10 cellular contexts compared by ENCODE assay signal in the genomic region with DNA sequence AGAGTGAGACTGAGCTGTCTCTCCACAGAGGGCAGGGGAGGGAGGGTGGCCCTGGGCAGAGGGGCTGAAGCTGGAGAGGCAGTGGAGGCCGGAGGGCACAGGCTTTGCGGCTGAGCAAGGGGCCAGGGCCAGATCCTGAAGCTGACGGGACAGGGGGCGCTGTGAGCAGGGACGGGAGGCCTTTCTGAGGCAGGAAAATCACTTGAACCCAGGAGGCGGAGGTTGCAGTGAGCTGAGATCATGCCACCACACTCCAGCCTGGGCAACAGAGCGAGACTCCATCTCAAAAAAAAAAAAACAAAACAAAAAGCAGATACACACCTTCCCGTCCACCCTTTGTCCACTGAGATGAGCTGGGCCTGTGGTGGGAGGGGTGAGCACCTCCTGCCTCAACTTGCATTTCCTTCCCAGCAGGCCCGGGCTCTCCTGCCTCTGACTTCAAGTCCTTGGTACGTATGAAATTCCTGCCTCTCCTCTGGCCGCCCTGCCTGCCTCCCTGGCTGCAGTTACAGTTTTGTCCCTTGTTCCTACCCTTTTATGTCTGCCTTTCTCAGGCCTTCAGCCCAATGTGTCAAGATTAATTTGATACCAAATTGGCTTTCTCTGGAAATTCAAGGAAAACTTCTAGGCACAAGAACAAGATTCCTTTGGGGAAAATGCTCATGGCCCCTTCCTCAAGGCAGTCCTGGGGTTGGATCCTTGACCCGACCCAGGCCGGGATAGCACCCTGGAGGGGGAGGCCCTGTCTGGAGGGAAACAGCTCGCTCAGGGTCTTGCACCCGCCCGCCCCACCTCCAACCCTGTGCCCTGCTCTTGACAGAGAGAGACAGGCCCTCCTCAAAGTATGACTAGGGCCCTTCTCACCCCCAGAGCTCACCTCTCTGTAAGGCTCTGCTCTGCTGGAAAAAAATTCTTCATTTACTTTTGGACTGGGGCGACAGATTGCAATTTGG. TPM values are rescaled to one million over a fixed set of nuclear protein-coding genes. Genes with fewer than 3 reads are reported as not detected.
DNase-seq lines count a peak whose midpoint lies in the region; ATAC-seq, FAIRE-seq and TF ChIP-seq lines count a peak whose summit lies in the region.
"Had no signal": no experiment of that assay in that cellular context is flagged by ENCODE, and none has a peak within 500 bp of the region (broad histone marks: within the 10 kb centered on the region; RNA-seq: fewer than 3 reads in every experiment).

No MANE protein-coding gene starts in this region.

- TF ChIP-seq RAD21 in HCT116 (IDR thresholded peaks at IDR 0.05; ENCODE audit: low read depth) (peak; percentile 12; the same call in 1 of the 2 replicates), K562 (CRISPR knock-in tag; conservative IDR thresholded peaks at IDR 0.05 in 1 of 2, IDR thresholded peaks at IDR 0.05 in 1 of 2) (peak in 1 of 2 experiments; percentile 31; a peak in 1 of 4 replicates)

- H3K9me3 Mint-ChIP-seq in activated T-cell treated with anti-CD3 and anti-CD28 coated beads, Interleukin-2, amount 50 U/mL, for 4 hours = no peaks in the 10 kb centered on the region
- H3K9me3 Mint-ChIP-seq: activated B cell treated with CpG ODN at 0.5 μM for 24 hours had no signal

- peak; percentile 58 for ATAC-seq in HCT116
- ATAC-seq in K562 = peak; percentile 75
- no peak for ATAC-seq in activated T-cell treated with anti-CD3 and anti-CD28 coated beads, Interleukin-2, amount 50 U/mL, for 4 hours

- H3K4me3 ChIP-seq in HCT116 (replicated peaks in 1 of 2; ENCODE audit: low read depth in 1 of 2, low read length in 2 of 2) (no peak overlapping the region), K562 (no peak overlapping the region), suprapubic skin (no peak overlapping the region)

- H3K4me3 Mint-ChIP-seq in activated T-cell treated with anti-CD3 and anti-CD28 coated beads, Interleukin-2, amount 50 U/mL, for 4 hours = no peak overlapping the region
- H3K4me3 Mint-ChIP-seq: activated B cell treated with CpG ODN at 0.5 μM for 24 hours had no signal

- WGBS in K562 (ENCODE audit: insufficient coverage, low coverage, missing lambda C conversion rate) = 76% methylated on average over 15 of the region's 17 CpGs
- WGBS in suprapubic skin = 60% methylated on average over 17 of the region's 17 CpGs

- H3K27me3 ChIP-seq in HCT116 (ENCODE audit: insufficient read depth, low read length) (no peaks in the 10 kb centered on the region), K562 (ENCODE audit: control insufficient read depth in 2 of 2, insufficient read depth in 2 of 2, low read length in 2 of 2) (no peaks in the 10 kb centered on the region), suprapubic skin (no peaks in the 10 kb centered on the region)

- RAD21 ChIA-PET in HCT116 (lab: Charles Lee; ENCODE audit: low non-redundant PET in 1 of 2, low total read pairs in 2 of 2, uncharacterized antibody in 2 of 2, unreplicated experiment in 2 of 2) = no interaction called here

- H3K9ac ChIP-seq in HCT116 (ENCODE audit: low read length) (no peak overlapping the region), K562 (ENCODE audit: insufficient read depth in 1 of 2, low read depth in 2 of 2, low read length in 2 of 2) (peak overlapping the region in 1 of 2 experiments; percentile 79; a peak in 2 of 4 replicates)

- no peaks in the 10 kb centered on the region for H3K9me3 ChIP-seq in HCT116 (ENCODE audit: control insufficient read depth in 1 of 2, insufficient read depth in 1 of 2, low read depth in 1 of 2, low read length in 2 of 2)
- no peaks in the 10 kb centered on the region for H3K9me3 ChIP-seq in K562 (replicated peaks; ENCODE audit: control insufficient read depth, insufficient read depth, low read depth, low read length)
- H3K9me3 ChIP-seq in suprapubic skin = no peaks in the 10 kb centered on the region

- no TSS peak for BruUV-seq in HCT116 (replicated peaks; lab: Mats Ljungman, UMichigan)
- no TSS peak for BruUV-seq in K562 (replicated peaks; lab: Mats Ljungman, UMichigan)

- no peaks in the 10 kb centered on the region for H4K20me1 ChIP-seq in HCT116 (ENCODE audit: insufficient read depth)
- no peaks in the 10 kb centered on the region for H4K20me1 ChIP-seq in K562 (replicated peaks; ENCODE audit: control insufficient read depth, insufficient read depth, low read length)

- no peak for FAIRE-seq in K562 (lab: Jason Lieb, UNC)
- FAIRE-seq: GM18507 had no signal

- DNase-seq in HCT116 (ENCODE audit: low read depth, low spot score) = no peak
- peak in 1 of 4 experiments; percentile 48 for DNase-seq in K562 (ENCODE audit: extremely low read depth in 1 of 4, low spot score in 3 of 4)
- DNase-seq in iPS-NIHi7 (ENCODE audit: extremely low spot score) = peak; percentile 65
- DNase-seq in suprapubic skin (ENCODE audit: low spot score in 2 of 2) = no peak
- DNase-seq in NCI-H446 treated with DMSO at 0.1 percent for 48 hours (lab: John Stamatoyannopoulos, UW) = no peak
- no peak for DNase-seq in activated T-cell treated with anti-CD3 and anti-CD28 coated beads, Interleukin-2, amount 50 U/mL, for 4 hours
- DNase-seq in NOMO-1 treated with DMSO at 0.1 percent for 48 hours (lab: John Stamatoyannopoulos, UW; ENCODE audit: unreplicated experiment) = no peak
- DNase-seq: activated B cell treated with CpG ODN at 0.5 μM for 24 hours, NCI-H1694 had no signal

- H3K4me1 ChIP-seq in HCT116 (ENCODE audit: control insufficient read depth in 1 of 2, insufficient read depth in 2 of 2, low read length in 2 of 2) (peaks cover 6 to 36% of the 10 kb centered on the region in 2 experiments; a peak in 3 of 4 replicates), K562 (replicated peaks in 1 of 2; ENCODE audit: control insufficient read depth in 2 of 2, insufficient read depth in 2 of 2, low read length in 2 of 2) (peaks cover 4 to 20% of the 10 kb centered on the region in 2 experiments; a peak in 4 of 5 replicates), suprapubic skin (peaks cover 23% of the 10 kb centered on the region)

- H3K36me3 Mint-ChIP-seq in activated T-cell treated with anti-CD3 and anti-CD28 coated beads, Interleukin-2, amount 50 U/mL, for 4 hours (ENCODE audit: insufficient read depth) = no peaks in the 10 kb centered on the region

- TF ChIP-seq EP300 in K562 (IDR thresholded peaks at IDR 0.05; ENCODE audit: low read length) (no peak), suprapubic skin (IDR thresholded peaks at IDR 0.05) (no peak)

- H3K9me2 ChIP-seq in HCT116 (ENCODE audit: insufficient read depth) = no peaks in the 10 kb centered on the region

- H2AFZ ChIP-seq in HCT116 (ENCODE audit: low read depth, low read length, poor library complexity, severe bottlenecking) (no peak overlapping the region), K562 (ENCODE audit: low read depth, low read length) (peak overlapping the region; percentile 82)

- peaks cover 5% of the 10 kb centered on the region for H3K27me3 Mint-ChIP-seq in activated T-cell treated with anti-CD3 and anti-CD28 coated beads, Interleukin-2, amount 50 U/mL, for 4 hours (ENCODE audit: low read depth)
- H3K27me3 Mint-ChIP-seq: activated B cell treated with CpG ODN at 0.5 μM for 24 hours had no signal

- H3K27ac ChIP-seq in HCT116 (ENCODE audit: low read depth, low read length) = no peak overlapping the region
- no peak overlapping the region; the same call in 2 of the 3 replicates for H3K27ac ChIP-seq in K562 (ENCODE audit: extremely low read depth, low read depth, low read length)
- peak overlapping the region; percentile 59 for H3K27ac ChIP-seq in suprapubic skin

- TF ChIP-seq POLR2A in HCT116 (IDR thresholded peaks at IDR 0.05; ENCODE audit: borderline replicate concordance, extremely low read depth, insufficient read depth, insufficient read length) = no peak
- no peak for TF ChIP-seq POLR2A in K562 (conservative IDR thresholded peaks at IDR 0.05)
- no peak for TF ChIP-seq POLR2A in suprapubic skin (IDR thresholded peaks at IDR 0.05)

- no peaks in the 10 kb centered on the region for H3K79me2 ChIP-seq in HCT116 (ENCODE audit: insufficient read depth, low read length)
- no peaks in the 10 kb centered on the region for H3K79me2 ChIP-seq in K562 (ENCODE audit: control insufficient read depth, insufficient read depth, low read length)

- H3K4me1 Mint-ChIP-seq in activated T-cell treated with anti-CD3 and anti-CD28 coated beads, Interleukin-2, amount 50 U/mL, for 4 hours (ENCODE audit: low read depth) = no peaks in the 10 kb centered on the region
- H3K4me1 Mint-ChIP-seq: activated B cell treated with CpG ODN at 0.5 μM for 24 hours had no signal

- in situ Hi-C loops in K562 (cut with MboI) = no loop called here

- no peaks in the 10 kb centered on the region for H3K36me3 ChIP-seq in HCT116 (ENCODE audit: control insufficient read depth in 1 of 2, insufficient read depth in 2 of 2, low read length in 2 of 2)
- no peaks in the 10 kb centered on the region for H3K36me3 ChIP-seq in K562 (ENCODE audit: control insufficient read depth, insufficient read depth, low read length)
- H3K36me3 ChIP-seq in suprapubic skin = no peaks in the 10 kb centered on the region

- CTCF ChIA-PET in HCT116 (lab: Charles Lee) = interaction anchor here (0.6 to 1.3 kb wide), 7 partner anchors 11 to 458 kb away, joined by 3 to 4 read pairs (median 3); no protein-coding TSS in a partner anchor
- CTCF ChIA-PET in K562 (lab: Yijun Ruan, JAX; ENCODE audit: low intra/inter-chr PET ratio) = no interaction called here

- POLR2A ChIA-PET in HCT116 (lab: Charles Lee) (no interaction called here), K562 (lab: Yijun Ruan, JAX) (interaction anchor here (0.6 to 6.3 kb wide), 4 partner anchors 9 to 78 kb away, joined by 3 to 53 read pairs (median 6); partner anchors contain the start of genes ADAMTSL4 and FALEC)

- intact Hi-C loops in HCT116 (cut with micrococcal nuclease) = no loop called here
- intact Hi-C loops in K562 (cut with micrococcal nuclease) = no loop called here

- peak overlapping the region; percentile 37 for H3K4me2 ChIP-seq in HCT116 (ENCODE audit: low read length)
- no peak overlapping the region for H3K4me2 ChIP-seq in K562 (ENCODE audit: insufficient read depth, low read length)

- peak in 2 of 3 experiments; percentile 28 to 33; a peak in 2 of 6 replicates for TF ChIP-seq CTCF in HCT116 (IDR thresholded peaks at IDR 0.05 in 2 of 3, conservative IDR thresholded peaks at IDR 0.05 in 1 of 3; ENCODE audit: borderline replicate concordance in 1 of 3, insufficient read depth in 1 of 3, low read depth in 2 of 3, low read length in 2 of 3)
- peak; percentile 24 to 42 (median 38); a peak in 4 of 6 replicates for TF ChIP-seq CTCF in K562 (IDR thresholded peaks at IDR 0.05 in 2 of 3, conservative IDR thresholded peaks at IDR 0.05 in 1 of 3; ENCODE audit: insufficient read depth in 2 of 3, low read depth in 1 of 3, low read length in 3 of 3)
- no peak for TF ChIP-seq CTCF in suprapubic skin (IDR thresholded peaks at IDR 0.05)

- H3K9me1 ChIP-seq in K562 (ENCODE audit: control insufficient read depth, insufficient read depth, low read length) = no peaks in the 10 kb centered on the region

RNA-seq across cellular contexts. Expression of gene ADAMTSL4, which starts 11.2 kb away (rescaled TPM):
- total RNA-seq in HCT116 (2021; ENCODE audit: unreplicated experiment) = 4.3 TPM
- polyA plus RNA-seq in HCT116 (2012) = 2.5 and 4.3 TPM in 2 replicates
- total RNA-seq in K562 (2011; cell fraction: chromatin; rRNA removed; ENCODE audit: low replicate concordance) = 795 and 1,508 TPM in 2 replicates
- total RNA-seq in K562 (2011; cell fraction: nucleolus; rRNA removed) = 712 and 761 TPM in 2 replicates
- 735 and 822 TPM in 2 replicates for total RNA-seq in K562 (2011; cell fraction: nucleoplasm; rRNA removed)
- 35.6 and 43.6 TPM in 2 replicates for total RNA-seq in K562 (2014; rRNA removed)
- total RNA-seq in K562 (2014; rRNA removed; fragmentation: Illumina TruSeq; extraction: Trizol) = 18.8 and 20.3 TPM in 2 replicates
- total RNA-seq in K562 (2015; rRNA removed; fragmentation: Illumina TruSeq; extraction: Trizol) = 22.8 and 25.5 TPM in 2 replicates
- total RNA-seq in K562 (2021) = 163 and 212 TPM in 2 replicates
- 53.8 and 132 TPM in 2 replicates for polyA plus RNA-seq in K562 (2011; rRNA removed)
- polyA plus RNA-seq in K562 (2011; cell fraction: cytosol; rRNA removed) = 68.7 and 73.2 TPM in 2 replicates
- polyA plus RNA-seq in K562 (2011; cell fraction: nucleus; rRNA removed) = 800 and 1,003 TPM in 2 replicates
- 127 and 192 TPM in 2 replicates for polyA plus RNA-seq in K562 (2012)
- polyA plus RNA-seq in K562 (2014; fragmentation: Illumina TruSeq; extraction: Trizol) = 116 and 156 TPM in 2 replicates
- polyA plus RNA-seq in K562 (2014; fragmentation: Nextera tagmentation; extraction: Ambion mirVana) = 10 to 100 TPM; 12.7 to 14.8 TPM
- polyA plus RNA-seq in K562 (2014; rRNA removed) = 104 and 137 TPM in 2 replicates
- polyA minus RNA-seq in K562 (2011; rRNA and poly(A)+ RNA removed) = 23.6 and 31.1 TPM in 2 replicates
- polyA minus RNA-seq in K562 (2011; cell fraction: cytosol; rRNA and poly(A)+ RNA removed) = 45.7 and 70.1 TPM in 2 replicates
- polyA minus RNA-seq in K562 (2011; cell fraction: nucleus; rRNA and poly(A)+ RNA removed) = 99.2 and 125 TPM in 2 replicates
- total RNA-seq in suprapubic skin = 10 to 100 TPM in 3 of 4 donors, 1 to 10 TPM in 1; 7.2 to 22.7 (median 18.0) TPM
- under 1 TPM; 0.19 to 0.34 (median 0.33) TPM for total RNA-seq in activated T-cell treated with anti-CD3 and anti-CD28 coated beads, Interleukin-2, amount 50 U/mL, for 4 hours

RNA-seq across cellular contexts. Expression of gene FALEC, which starts 22.5 kb away (rescaled TPM):
- total RNA-seq in HCT116 (2021; ENCODE audit: unreplicated experiment) (0.59 TPM), K562 (2014; rRNA removed) (0.33 and 1.8 TPM in 2 replicates), K562 (2014; rRNA removed; fragmentation: Illumina TruSeq; extraction: Trizol) (0.38 TPM in 1 of 2 replicates, not detected in the other), K562 (2015; rRNA removed; fragmentation: Illumina TruSeq; extraction: Trizol) (0.45 TPM in 1 of 2 replicates, not detected in the other), K562 (2021) (0.51 TPM in 1 of 2 replicates, not detected in the other), suprapubic skin (not detected)
- not detected in 2 replicates for polyA plus RNA-seq in HCT116 (2012)
- 0.95 and 3.3 TPM in 2 replicates for total RNA-seq in K562 (2011; cell fraction: chromatin; rRNA removed; ENCODE audit: low replicate concordance)
- 0.92 and 1.0 TPM in 2 replicates for total RNA-seq in K562 (2011; cell fraction: nucleolus; rRNA removed)
- 1.8 and 2.4 TPM in 2 replicates for total RNA-seq in K562 (2011; cell fraction: nucleoplasm; rRNA removed)
- polyA plus RNA-seq in K562 (2011; rRNA removed) (0.15 and 0.53 TPM in 2 replicates), K562 (2014; fragmentation: Illumina TruSeq; extraction: Trizol) (not detected in 2 replicates), K562 (2014; fragmentation: Nextera tagmentation; extraction: Ambion mirVana) (not detected), K562 (2014; rRNA removed) (0.56 and 0.73 TPM in 2 replicates)
- polyA plus RNA-seq in K562 (2011; cell fraction: cytosol; rRNA removed) = 0.18 and 0.19 TPM in 2 replicates
- 0.58 and 0.67 TPM in 2 replicates for polyA plus RNA-seq in K562 (2011; cell fraction: nucleus; rRNA removed)
- polyA plus RNA-seq in K562 (2012) = 0.21 and 0.43 TPM in 2 replicates
- polyA minus RNA-seq in K562 (2011; rRNA and poly(A)+ RNA removed) = 0.63 and 0.72 TPM in 2 replicates
- polyA minus RNA-seq in K562 (2011; cell fraction: cytosol; rRNA and poly(A)+ RNA removed) = not detected in 2 replicates
- polyA minus RNA-seq in K562 (2011; cell fraction: nucleus; rRNA and poly(A)+ RNA removed) = 1.1 TPM in 1 of 2 replicates, not detected in the other
- total RNA-seq in activated T-cell treated with anti-CD3 and anti-CD28 coated beads, Interleukin-2, amount 50 U/mL, for 4 hours = under 1 TPM in 1 of 3 donors, not detected in 2; 0.40 TPM

RNA-seq across cellular contexts. Expression of gene ECM1, which starts 30.1 kb away (rescaled TPM):
- 2.0 TPM for total RNA-seq in HCT116 (2021; ENCODE audit: unreplicated experiment)
- polyA plus RNA-seq in HCT116 (2012) = 2.9 and 3.6 TPM in 2 replicates
- total RNA-seq in K562 (2011; cell fraction: chromatin; rRNA removed; ENCODE audit: low replicate concordance) = 68.4 and 156 TPM in 2 replicates
- 117 and 147 TPM in 2 replicates for total RNA-seq in K562 (2011; cell fraction: nucleolus; rRNA removed)
- 110 and 118 TPM in 2 replicates for total RNA-seq in K562 (2011; cell fraction: nucleoplasm; rRNA removed)
- 24.4 and 33.0 TPM in 2 replicates for total RNA-seq in K562 (2014; rRNA removed)
- total RNA-seq in K562 (2014; rRNA removed; fragmentation: Illumina TruSeq; extraction: Trizol) = 10.7 and 11.3 TPM in 2 replicates
- 12.8 and 13.6 TPM in 2 replicates for total RNA-seq in K562 (2015; rRNA removed; fragmentation: Illumina TruSeq; extraction: Trizol)
- 30.1 and 39.3 TPM in 2 replicates for total RNA-seq in K562 (2021)
- 9.4 and 20.8 TPM in 2 replicates for polyA plus RNA-seq in K562 (2011; rRNA removed)
- polyA plus RNA-seq in K562 (2011; cell fraction: cytosol; rRNA removed) = 13.6 and 30.6 TPM in 2 replicates
- polyA plus RNA-seq in K562 (2011; cell fraction: nucleus; rRNA removed) = 57.5 and 132 TPM in 2 replicates
- 50.1 and 67.4 TPM in 2 replicates for polyA plus RNA-seq in K562 (2012)
- polyA plus RNA-seq in K562 (2014; fragmentation: Illumina TruSeq; extraction: Trizol) = 52.2 and 59.5 TPM in 2 replicates
- 1 to 10 TPM; 6.6 to 7.0 TPM for polyA plus RNA-seq in K562 (2014; fragmentation: Nextera tagmentation; extraction: Ambion mirVana)
- 16.3 and 23.9 TPM in 2 replicates for polyA plus RNA-seq in K562 (2014; rRNA removed)
- polyA minus RNA-seq in K562 (2011; rRNA and poly(A)+ RNA removed) = 8.1 and 9.4 TPM in 2 replicates
- polyA minus RNA-seq in K562 (2011; cell fraction: cytosol; rRNA and poly(A)+ RNA removed) = 14.9 and 22.9 TPM in 2 replicates
- 8.2 and 14.0 TPM in 2 replicates for polyA minus RNA-seq in K562 (2011; cell fraction: nucleus; rRNA and poly(A)+ RNA removed)
- 10 to 100 TPM; 20.8 to 60.7 (median 44.1) TPM for total RNA-seq in suprapubic skin
- total RNA-seq in activated T-cell treated with anti-CD3 and anti-CD28 coated beads, Interleukin-2, amount 50 U/mL, for 4 hours = under 1 TPM; 0.43 to 0.82 (median 0.50) TPM

RNA-seq across cellular contexts. Expression of gene MCL1, which starts 41.4 kb away (rescaled TPM):
- total RNA-seq in HCT116 (2021; ENCODE audit: unreplicated experiment) (146 TPM), K562 (2014; rRNA removed) (129 and 138 TPM in 2 replicates), K562 (2014; rRNA removed; fragmentation: Illumina TruSeq; extraction: Trizol) (153 and 184 TPM in 2 replicates), K562 (2015; rRNA removed; fragmentation: Illumina TruSeq; extraction: Trizol) (109 and 120 TPM in 2 replicates), K562 (2021) (200 and 224 TPM in 2 replicates), suprapubic skin (100 to 1,000 TPM; 211 to 307 (median 270) TPM)
- polyA plus RNA-seq in HCT116 (2012) = 91.8 and 97.3 TPM in 2 replicates
- 200 and 281 TPM in 2 replicates for total RNA-seq in K562 (2011; cell fraction: chromatin; rRNA removed; ENCODE audit: low replicate concordance)
- 147 and 148 TPM in 2 replicates for total RNA-seq in K562 (2011; cell fraction: nucleolus; rRNA removed)
- 206 and 295 TPM in 2 replicates for total RNA-seq in K562 (2011; cell fraction: nucleoplasm; rRNA removed)
- polyA plus RNA-seq in K562 (2011; rRNA removed) (144 and 222 TPM in 2 replicates), K562 (2014; fragmentation: Illumina TruSeq; extraction: Trizol) (147 and 158 TPM in 2 replicates), K562 (2014; fragmentation: Nextera tagmentation; extraction: Ambion mirVana) (10 to 100 TPM; 27.1 to 31.0 TPM), K562 (2014; rRNA removed) (131 and 143 TPM in 2 replicates)
- 86.7 and 94.2 TPM in 2 replicates for polyA plus RNA-seq in K562 (2011; cell fraction: cytosol; rRNA removed)
- 179 and 244 TPM in 2 replicates for polyA plus RNA-seq in K562 (2011; cell fraction: nucleus; rRNA removed)
- 139 and 140 TPM in 2 replicates for polyA plus RNA-seq in K562 (2012)
- 221 and 238 TPM in 2 replicates for polyA minus RNA-seq in K562 (2011; rRNA and poly(A)+ RNA removed)
- polyA minus RNA-seq in K562 (2011; cell fraction: cytosol; rRNA and poly(A)+ RNA removed) = 104 and 109 TPM in 2 replicates
- polyA minus RNA-seq in K562 (2011; cell fraction: nucleus; rRNA and poly(A)+ RNA removed) = 141 and 172 TPM in 2 replicates
- total RNA-seq in activated T-cell treated with anti-CD3 and anti-CD28 coated beads, Interleukin-2, amount 50 U/mL, for 4 hours = 100 to 1,000 TPM; 228 to 237 (median 236) TPM

RNA-seq across cellular contexts. Expression of gene TARS2, which starts 50.8 kb away (rescaled TPM):
- total RNA-seq in HCT116 (2021; ENCODE audit: unreplicated experiment) (23.2 TPM), K562 (2014; rRNA removed) (40.1 and 41.6 TPM in 2 replicates), K562 (2014; rRNA removed; fragmentation: Illumina TruSeq; extraction: Trizol) (27.5 and 30.3 TPM in 2 replicates), K562 (2015; rRNA removed; fragmentation: Illumina TruSeq; extraction: Trizol) (28.2 TPM in 2 replicates), K562 (2021) (37.1 and 39.4 TPM in 2 replicates), suprapubic skin (10 to 100 TPM; 13.7 to 29.1 (median 20.9) TPM)
- polyA plus RNA-seq in HCT116 (2012) = 17.2 and 19.4 TPM in 2 replicates
- 83.9 and 98.9 TPM in 2 replicates for total RNA-seq in K562 (2011; cell fraction: chromatin; rRNA removed; ENCODE audit: low replicate concordance)
- total RNA-seq in K562 (2011; cell fraction: nucleolus; rRNA removed) = 62.9 and 65.5 TPM in 2 replicates
- total RNA-seq in K562 (2011; cell fraction: nucleoplasm; rRNA removed) = 81.2 and 104 TPM in 2 replicates
- polyA plus RNA-seq in K562 (2011; rRNA removed) (46.7 and 54.5 TPM in 2 replicates), K562 (2014; fragmentation: Illumina TruSeq; extraction: Trizol) (62.5 and 64.2 TPM in 2 replicates), K562 (2014; fragmentation: Nextera tagmentation; extraction: Ambion mirVana) (10 to 100 TPM; 17.0 to 30.1 TPM), K562 (2014; rRNA removed) (45.5 and 46.3 TPM in 2 replicates)
- polyA plus RNA-seq in K562 (2011; cell fraction: cytosol; rRNA removed) = 89.9 and 98.0 TPM in 2 replicates
- 61.7 and 64.6 TPM in 2 replicates for polyA plus RNA-seq in K562 (2011; cell fraction: nucleus; rRNA removed)
- 29.7 and 42.9 TPM in 2 replicates for polyA plus RNA-seq in K562 (2012)
- polyA minus RNA-seq in K562 (2011; rRNA and poly(A)+ RNA removed) = 40.2 and 45.0 TPM in 2 replicates
- 25.4 and 31.6 TPM in 2 replicates for polyA minus RNA-seq in K562 (2011; cell fraction: cytosol; rRNA and poly(A)+ RNA removed)
- 31.9 and 57.9 TPM in 2 replicates for polyA minus RNA-seq in K562 (2011; cell fraction: nucleus; rRNA and poly(A)+ RNA removed)
- 10 to 100 TPM; 38.6 to 43.1 (median 38.7) TPM for total RNA-seq in activated T-cell treated with anti-CD3 and anti-CD28 coated beads, Interleukin-2, amount 50 U/mL, for 4 hours

Comparison
In these comparisons a context has a peak if more than half of its experiments do, and no peak if none do; other contexts are left out.
1. ATAC-seq: peak in HCT116 (single experiment) and K562 (single experiment); none in activated T-cell treated with anti-CD3 and anti-CD28 coated beads, Interleukin-2, amount 50 U/mL, for 4 hours (0 of 2).
2. CTCF ChIP-seq: peak in HCT116 (2 of 3) and K562 (3 of 3); none in suprapubic skin (0 of 2).
3. Of the 22 proteins assayed by ChIP-seq in both K562 and HCT116: peak only in K562: ZFX; only in HCT116: none; in both: CTCF; in neither: 19; mixed calls (peak in some experiments, not most) for 1.